Comparison of ENCODE assay signal across 24 cellular contexts in genomic region chr4:48110452-48110978, GRCh38.
"Had no signal": no experiment of that assay in that cellular context is flagged by ENCODE, and none has a peak within 500 bp of the region (broad histone marks: within the 10 kb centered on the region; RNA-seq: fewer than 3 reads in every experiment).

No MANE protein-coding gene starts in this region.

- H3K9me3 ChIP-seq: adrenal gland, left ventricle myocardium inferior, mucosa of descending colon, tibial nerve, uterus had no signal

- FAIRE-seq: colon, endometrium, small intestine had no signal

- DNase-seq: activated CD4-positive, alpha-beta T cell treated with anti-CD3 and anti-CD28 coated beads, Interleukin-2, amount 10 ng/mL, durations not matched to agents 7 days and 5 days; activated CD4-positive, CD25-positive, alpha-beta regulatory T cell; activated CD8-positive, alpha-beta memory T cell treated with anti-CD3 and anti-CD28 coated beads for 24 hours; activated naive CD4-positive, alpha-beta T cell; adrenal gland; caudate nucleus; glutamatergic neuron; hypothalamus; left ventricle myocardium inferior; mucosa of descending colon; nucleus accumbens; right cardiac atrium; small intestine; stimulated activated CD4-positive, alpha-beta T cell treated with anti-CD3 and anti-CD28 coated beads, Interleukin-4, amount 100 ng/mL, for 24 hours; stimulated activated naive CD4-positive, alpha-beta T cell treated with Interleukin-2 at 50 U/mL for 16 hours; substantia nigra; uterus had no signal

- H3K27ac ChIP-seq: adrenal gland, left ventricle myocardium inferior, tibial nerve, uterus had no signal

- ATAC-seq: esophagus mucosa, right cardiac atrium had no signal

- H3K4me3 Mint-ChIP-seq: activated CD4-positive, alpha-beta T cell treated with anti-CD3 and anti-CD28 coated beads, Interleukin-2, amount 10 ng/mL, durations not matched to agents 7 days and 5 days; nephron; T-helper 2 cell treated with Interferon-gamma antibody and Interleukin-4, amounts not matched to agents 5 μg/mL and 100 μg/mL, for 36 hours had no signal

- H3K27me3 Mint-ChIP-seq: activated CD4-positive, alpha-beta T cell treated with anti-CD3 and anti-CD28 coated beads, Interleukin-2, amount 10 ng/mL, durations not matched to agents 7 days and 5 days; progenitor cell of endocrine pancreas had no signal

- H3K4me3 ChIP-seq: adrenal gland, left ventricle myocardium inferior, mucosa of descending colon, tibial nerve, uterus had no signal

- H3K36me3 ChIP-seq: adrenal gland, left ventricle myocardium inferior, tibial nerve, uterus had no signal

- H3K4me1 Mint-ChIP-seq: nephron had no signal

- H3K27ac Mint-ChIP-seq: activated CD4-positive, alpha-beta T cell treated with anti-CD3 and anti-CD28 coated beads, Interleukin-2, amount 10 ng/mL, durations not matched to agents 7 days and 5 days; nephron; progenitor cell of endocrine pancreas; T-helper 2 cell treated with Interferon-gamma antibody and Interleukin-4, amounts not matched to agents 5 μg/mL and 100 μg/mL, for 36 hours had no signal

- H3K9me3 Mint-ChIP-seq: activated CD4-positive, alpha-beta T cell treated with anti-CD3 and anti-CD28 coated beads, Interleukin-2, amount 10 ng/mL, durations not matched to agents 7 days and 5 days; nephron; T-helper 2 cell treated with Interferon-gamma antibody and Interleukin-4, amounts not matched to agents 5 μg/mL and 100 μg/mL, for 36 hours had no signal

- H3K4me1 ChIP-seq: adrenal gland, left ventricle myocardium inferior, tibial nerve, uterus had no signal

- H3K27me3 ChIP-seq: adrenal gland, tibial nerve, uterus had no signal
